ENCODE assay signal across 1 cellular context in the genomic region with DNA sequence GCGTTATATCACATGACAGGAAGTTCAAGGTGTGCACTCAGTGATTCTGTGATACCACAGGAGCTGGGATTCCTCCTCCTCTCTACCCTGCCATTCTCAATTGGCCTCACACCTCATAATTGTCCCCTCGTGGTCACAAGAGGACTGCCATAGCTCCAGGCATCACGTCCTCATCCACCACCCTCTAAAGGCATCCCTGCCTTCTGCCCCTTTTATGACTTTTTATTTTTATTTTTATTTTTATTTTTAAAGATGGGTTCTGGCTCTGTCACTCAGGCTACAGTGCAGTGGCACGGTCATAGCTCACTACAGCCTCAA.
TF ChIP-seq lines count a peak whose summit lies in the region.

No MANE protein-coding gene starts in this region.

TF ChIP-seq in HepG2, 621 proteins besides CTCF, POLR2A, EP300 and RAD21 (continues in another document):
- TF ChIP-seq ZNF260 (CRISPR knock-in tag; IDR thresholded peaks at IDR 0.05; ENCODE audit: borderline replicate concordance, low read depth) (no peak), KAT7 (CRISPR knock-in tag; IDR thresholded peaks at IDR 0.05; ENCODE audit: borderline replicate concordance) (no peak), CAMTA2 (CRISPR knock-in tag; IDR thresholded peaks at IDR 0.05; ENCODE audit: borderline replicate concordance) (no peak), BHLHE40 (IDR thresholded peaks at IDR 0.05; ENCODE audit: low read length) (no peak), TRIM24 (CRISPR knock-in tag; IDR thresholded peaks at IDR 0.05) (0 out of 2 replicates have a peak, but pooled peaks have one; percentile 8), CC2D1A (CRISPR knock-in tag; IDR thresholded peaks at IDR 0.05) (no peak), ZNF775 (CRISPR knock-in tag; IDR thresholded peaks at IDR 0.05; ENCODE audit: borderline replicate concordance) (no peak), FOXJ3 (CRISPR knock-in tag; IDR thresholded peaks at IDR 0.05; ENCODE audit: borderline replicate concordance) (no peak), ZNF367 (CRISPR knock-in tag; IDR thresholded peaks at IDR 0.05; ENCODE audit: borderline replicate concordance) (no peak), SMAD9 (CRISPR knock-in tag; IDR thresholded peaks at IDR 0.05) (no peak), POGK (CRISPR knock-in tag; conservative IDR thresholded peaks at IDR 0.05) (no peak), MBNL3 (CRISPR knock-in tag; conservative IDR thresholded peaks at IDR 0.05) (no peak), MXD4 (CRISPR knock-in tag; IDR thresholded peaks at IDR 0.05) (no peak), ZNF790 (CRISPR knock-in tag; IDR thresholded peaks at IDR 0.05; ENCODE audit: borderline replicate concordance) (peak; percentile 35; the same call in 1 of the 2 replicates), SALL2 (CRISPR knock-in tag; IDR thresholded peaks at IDR 0.05) (no peak), ZNF317 (CRISPR knock-in tag; IDR thresholded peaks at IDR 0.05) (0 out of 2 replicates have a peak, but pooled peaks have one; percentile 12), ZNF772 (CRISPR knock-in tag; IDR thresholded peaks at IDR 0.05) (no peak), BATF2 (CRISPR knock-in tag; IDR thresholded peaks at IDR 0.05) (no peak), ZNF644 (CRISPR knock-in tag; IDR thresholded peaks at IDR 0.05; ENCODE audit: low read depth) (no peak), STAG1 (CRISPR knock-in tag; IDR thresholded peaks at IDR 0.05) (no peak), ZSCAN5A (CRISPR knock-in tag; IDR thresholded peaks at IDR 0.05; ENCODE audit: borderline replicate concordance) (no peak), FOXK1 (CRISPR knock-in tag; IDR thresholded peaks at IDR 0.05; ENCODE audit: borderline replicate concordance, low read depth) (no peak), PAF1 (CRISPR knock-in tag; IDR thresholded peaks at IDR 0.05) (no peak), ZNF839 (CRISPR knock-in tag; IDR thresholded peaks at IDR 0.05; ENCODE audit: borderline replicate concordance) (no peak), GATAD1 (CRISPR knock-in tag; IDR thresholded peaks at IDR 0.05) (no peak), ZBTB20 (CRISPR knock-in tag; IDR thresholded peaks at IDR 0.05; ENCODE audit: borderline replicate concordance, low read depth) (0 out of 2 replicates have a peak, but pooled peaks have one; percentile 4)
- TF ChIP-seq, protein P1, sequence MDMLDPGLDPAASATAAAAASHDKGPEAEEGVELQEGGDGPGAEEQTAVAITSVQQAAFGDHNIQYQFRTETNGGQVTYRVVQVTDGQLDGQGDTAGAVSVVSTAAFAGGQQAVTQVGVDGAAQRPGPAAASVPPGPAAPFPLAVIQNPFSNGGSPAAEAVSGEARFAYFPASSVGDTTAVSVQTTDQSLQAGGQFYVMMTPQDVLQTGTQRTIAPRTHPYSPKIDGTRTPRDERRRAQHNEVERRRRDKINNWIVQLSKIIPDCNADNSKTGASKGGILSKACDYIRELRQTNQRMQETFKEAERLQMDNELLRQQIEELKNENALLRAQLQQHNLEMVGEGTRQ (IDR thresholded peaks at IDR 0.05; ENCODE audit: low read depth, low read length) = peak; percentile 60
- TF ChIP-seq, protein P1 (CRISPR knock-in tag; IDR thresholded peaks at IDR 0.05; ENCODE audit: borderline replicate concordance) = 0 out of 2 replicates have a peak, but pooled peaks have one; percentile 73
- TF ChIP-seq, protein P2, sequence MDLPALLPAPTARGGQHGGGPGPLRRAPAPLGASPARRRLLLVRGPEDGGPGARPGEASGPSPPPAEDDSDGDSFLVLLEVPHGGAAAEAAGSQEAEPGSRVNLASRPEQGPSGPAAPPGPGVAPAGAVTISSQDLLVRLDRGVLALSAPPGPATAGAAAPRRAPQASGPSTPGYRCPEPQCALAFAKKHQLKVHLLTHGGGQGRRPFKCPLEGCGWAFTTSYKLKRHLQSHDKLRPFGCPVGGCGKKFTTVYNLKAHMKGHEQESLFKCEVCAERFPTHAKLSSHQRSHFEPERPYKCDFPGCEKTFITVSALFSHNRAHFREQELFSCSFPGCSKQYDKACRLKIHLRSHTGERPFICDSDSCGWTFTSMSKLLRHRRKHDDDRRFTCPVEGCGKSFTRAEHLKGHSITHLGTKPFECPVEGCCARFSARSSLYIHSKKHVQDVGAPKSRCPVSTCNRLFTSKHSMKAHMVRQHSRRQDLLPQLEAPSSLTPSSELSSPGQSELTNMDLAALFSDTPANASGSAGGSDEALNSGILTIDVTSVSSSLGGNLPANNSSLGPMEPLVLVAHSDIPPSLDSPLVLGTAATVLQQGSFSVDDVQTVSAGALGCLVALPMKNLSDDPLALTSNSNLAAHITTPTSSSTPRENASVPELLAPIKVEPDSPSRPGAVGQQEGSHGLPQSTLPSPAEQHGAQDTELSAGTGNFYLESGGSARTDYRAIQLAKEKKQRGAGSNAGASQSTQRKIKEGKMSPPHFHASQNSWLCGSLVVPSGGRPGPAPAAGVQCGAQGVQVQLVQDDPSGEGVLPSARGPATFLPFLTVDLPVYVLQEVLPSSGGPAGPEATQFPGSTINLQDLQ (CRISPR knock-in tag; IDR thresholded peaks at IDR 0.05) = no peak
- TF ChIP-seq, protein P3, sequence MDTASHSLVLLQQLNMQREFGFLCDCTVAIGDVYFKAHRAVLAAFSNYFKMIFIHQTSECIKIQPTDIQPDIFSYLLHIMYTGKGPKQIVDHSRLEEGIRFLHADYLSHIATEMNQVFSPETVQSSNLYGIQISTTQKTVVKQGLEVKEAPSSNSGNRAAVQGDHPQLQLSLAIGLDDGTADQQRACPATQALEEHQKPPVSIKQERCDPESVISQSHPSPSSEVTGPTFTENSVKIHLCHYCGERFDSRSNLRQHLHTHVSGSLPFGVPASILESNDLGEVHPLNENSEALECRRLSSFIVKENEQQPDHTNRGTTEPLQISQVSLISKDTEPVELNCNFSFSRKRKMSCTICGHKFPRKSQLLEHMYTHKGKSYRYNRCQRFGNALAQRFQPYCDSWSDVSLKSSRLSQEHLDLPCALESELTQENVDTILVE (CRISPR knock-in tag; IDR thresholded peaks at IDR 0.05) = no peak
- TF ChIP-seq, protein P4, sequence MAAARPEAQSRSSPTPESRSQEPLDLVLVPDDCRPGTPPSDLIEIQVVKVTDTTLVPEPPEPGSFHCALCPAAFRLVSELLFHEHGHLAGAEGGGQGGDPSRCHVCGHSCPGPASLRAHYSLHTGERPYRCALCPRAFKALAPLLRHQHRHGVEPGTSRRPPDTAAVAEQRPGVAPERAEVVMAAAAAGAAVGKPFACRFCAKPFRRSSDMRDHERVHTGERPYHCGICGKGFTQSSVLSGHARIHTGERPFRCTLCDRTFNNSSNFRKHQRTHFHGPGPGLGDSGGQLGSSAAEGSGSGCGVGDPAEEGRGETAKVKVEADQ (CRISPR knock-in tag; IDR thresholded peaks at IDR 0.05; ENCODE audit: borderline replicate concordance) = no peak
- TF ChIP-seq, protein P5, sequence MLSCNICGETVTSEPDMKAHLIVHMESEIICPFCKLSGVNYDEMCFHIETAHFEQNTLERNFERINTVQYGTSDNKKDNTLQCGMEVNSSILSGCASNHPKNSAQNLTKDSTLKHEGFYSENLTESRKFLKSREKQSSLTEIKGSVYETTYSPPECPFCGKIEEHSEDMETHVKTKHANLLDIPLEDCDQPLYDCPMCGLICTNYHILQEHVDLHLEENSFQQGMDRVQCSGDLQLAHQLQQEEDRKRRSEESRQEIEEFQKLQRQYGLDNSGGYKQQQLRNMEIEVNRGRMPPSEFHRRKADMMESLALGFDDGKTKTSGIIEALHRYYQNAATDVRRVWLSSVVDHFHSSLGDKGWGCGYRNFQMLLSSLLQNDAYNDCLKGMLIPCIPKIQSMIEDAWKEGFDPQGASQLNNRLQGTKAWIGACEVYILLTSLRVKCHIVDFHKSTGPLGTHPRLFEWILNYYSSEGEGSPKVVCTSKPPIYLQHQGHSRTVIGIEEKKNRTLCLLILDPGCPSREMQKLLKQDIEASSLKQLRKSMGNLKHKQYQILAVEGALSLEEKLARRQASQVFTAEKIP (CRISPR knock-in tag; IDR thresholded peaks at IDR 0.05; ENCODE audit: borderline replicate concordance) = no peak
- TF ChIP-seq, protein P6, sequence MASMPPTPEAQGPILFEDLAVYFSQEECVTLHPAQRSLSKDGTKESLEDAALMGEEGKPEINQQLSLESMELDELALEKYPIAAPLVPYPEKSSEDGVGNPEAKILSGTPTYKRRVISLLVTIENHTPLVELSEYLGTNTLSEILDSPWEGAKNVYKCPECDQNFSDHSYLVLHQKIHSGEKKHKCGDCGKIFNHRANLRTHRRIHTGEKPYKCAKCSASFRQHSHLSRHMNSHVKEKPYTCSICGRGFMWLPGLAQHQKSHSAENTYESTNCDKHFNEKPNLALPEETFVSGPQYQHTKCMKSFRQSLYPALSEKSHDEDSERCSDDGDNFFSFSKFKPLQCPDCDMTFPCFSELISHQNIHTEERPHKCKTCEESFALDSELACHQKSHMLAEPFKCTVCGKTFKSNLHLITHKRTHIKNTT (CRISPR knock-in tag; IDR thresholded peaks at IDR 0.05) = no peak
- TF ChIP-seq, protein P7, sequence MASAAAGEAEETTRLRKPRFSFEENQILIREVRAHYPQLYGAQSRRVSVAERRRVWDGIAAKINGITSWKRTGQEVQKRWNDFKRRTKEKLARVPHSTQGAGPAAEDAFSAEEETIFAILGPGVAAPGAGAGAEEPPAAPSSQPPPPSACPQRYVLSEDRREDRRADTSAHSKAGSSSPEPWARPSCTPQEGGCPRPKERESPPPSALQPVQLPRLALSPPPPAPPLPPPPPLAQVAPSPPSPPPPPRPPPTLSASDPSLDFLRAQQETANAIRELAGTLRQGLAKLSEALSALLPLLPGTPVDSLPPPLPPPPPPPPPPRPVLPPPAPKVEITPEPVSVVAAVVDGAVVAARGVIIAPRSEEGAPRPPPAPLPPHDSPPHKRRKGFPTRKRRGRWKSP (CRISPR knock-in tag; IDR thresholded peaks at IDR 0.05) = no peak
